ENCODE assay signal across 27 cellular contexts in genomic region chr10:114726820-114727271, GRCh38.
"Had no signal": no experiment of that assay in that cellular context is flagged by ENCODE, and none has a peak within 500 bp of the region (broad histone marks: within the 10 kb centered on the region; RNA-seq: fewer than 3 reads in every experiment).

No MANE protein-coding gene starts in this region.

- H3K4me1 Mint-ChIP-seq: activated CD4-positive, alpha-beta T cell treated with anti-CD3 and anti-CD28 coated beads for 36 hours; activated naive CD8-positive, alpha-beta T cell treated with anti-CD3 and anti-CD28 coated beads, Interleukin-2, amount 50 U/mL, for 24 hours had no signal

- DNase-seq: activated CD4-positive, alpha-beta T cell treated with anti-CD3 and anti-CD28 coated beads for 36 hours; activated CD4-positive, alpha-beta T cell treated with anti-CD3 and anti-CD28 coated beads, Interleukin-2, amount 50 U/mL, for 48 hours; activated CD8-positive, alpha-beta memory T cell treated with anti-CD3 and anti-CD28 coated beads, Interleukin-2, amount 50 U/mL, for 48 hours; activated effector memory CD4-positive, alpha-beta T cell treated with anti-CD3 and anti-CD28 coated beads, Interleukin-2, amount 50 U/mL, for 16 hours; activated naive CD4-positive, alpha-beta T cell treated with anti-CD3 and anti-CD28 coated beads, Interleukin-2, amount 50 U/mL, for 16 hours; activated naive CD8-positive, alpha-beta T cell treated with anti-CD3 and anti-CD28 coated beads, Interleukin-2, amount 50 U/mL, for 24 hours; activated T-cell treated with anti-CD3 and anti-CD28 coated beads, Interleukin-2, amount 50 U/mL, for 72 hours; effector CD8-positive, alpha-beta T cell; foreskin melanocyte; hippocampal formation; kidney glomerular epithelial cell; left ventricle myocardium superior; ovary; psoas muscle; right cardiac atrium; stimulated activated CD4-positive, alpha-beta T cell treated with anti-CD3 and anti-CD28 coated beads, Interleukin-12 subunit alpha, Interleukin-12 subunit beta, amount 100 ng/mL, for 4 hours; stimulated activated CD4-positive, alpha-beta T cell treated with anti-CD3 and anti-CD28 coated beads, Interleukin-4, amount 100 ng/mL, for 4 hours; stimulated activated naive CD8-positive, alpha-beta T cell treated with anti-CD3 and anti-CD28 coated beads, Interleukin-15, Interleukin-2, amounts not matched to agents 100 U/mL and 50 U/mL, for 24 hours; T1000; tibial artery had no signal

- H3K27me3 Mint-ChIP-seq: activated CD4-positive, alpha-beta T cell treated with anti-CD3 and anti-CD28 coated beads for 36 hours; activated naive CD8-positive, alpha-beta T cell treated with anti-CD3 and anti-CD28 coated beads, Interleukin-2, amount 50 U/mL, for 24 hours; dendritic cell treated with granulocyte-macrophage colony-stimulating factor and Interleukin-4, amounts not matched to agents 40 ng/mL and 50 ng/mL, for 4 days; natural killer cell treated with Interleukin-12 subunit alpha and Interleukin-12 subunit beta and Interleukin-15 and Interleukin-18, amount 100 ng/mL, for 72 hours had no signal

- H3K4me3 Mint-ChIP-seq: activated CD4-positive, alpha-beta T cell treated with anti-CD3 and anti-CD28 coated beads for 36 hours; activated naive CD8-positive, alpha-beta T cell treated with anti-CD3 and anti-CD28 coated beads, Interleukin-2, amount 50 U/mL, for 24 hours; activated T-cell treated with anti-CD3 and anti-CD28 coated beads, Interleukin-2, amount 50 U/mL, for 72 hours; dendritic cell treated with granulocyte-macrophage colony-stimulating factor and Interleukin-4, amounts not matched to agents 40 ng/mL and 50 ng/mL, for 4 days; natural killer cell treated with Interleukin-12 subunit alpha and Interleukin-12 subunit beta and Interleukin-15 and Interleukin-18, amount 100 ng/mL, for 72 hours; T-helper 1 cell treated with Interleukin-12 subunit alpha and Interleukin-12 subunit beta and Interleukin-4 antibody, amounts not matched to agents 30 μg/mL and 1 μg/mL, for 36 hours; WTC11 had no signal

- H3K9me3 Mint-ChIP-seq: activated naive CD8-positive, alpha-beta T cell treated with anti-CD3 and anti-CD28 coated beads, Interleukin-2, amount 50 U/mL, for 24 hours; activated T-cell treated with anti-CD3 and anti-CD28 coated beads, Interleukin-2, amount 50 U/mL, for 72 hours; dendritic cell treated with granulocyte-macrophage colony-stimulating factor and Interleukin-4, amounts not matched to agents 40 ng/mL and 50 ng/mL, for 4 days; natural killer cell treated with Interleukin-12 subunit alpha and Interleukin-12 subunit beta and Interleukin-15 and Interleukin-18, amount 100 ng/mL, for 72 hours; T-helper 1 cell treated with Interleukin-12 subunit alpha and Interleukin-12 subunit beta and Interleukin-4 antibody, amounts not matched to agents 30 μg/mL and 1 μg/mL, for 36 hours had no signal

- H3K9me3 ChIP-seq: neutrophil, ovary, psoas muscle, tibial artery had no signal

- H3K4me1 ChIP-seq: psoas muscle, tibial artery had no signal

- H3K27ac ChIP-seq: cardiac muscle cell, neutrophil, ovary, psoas muscle, tibial artery had no signal

- H3K36me3 ChIP-seq: cardiac muscle cell, neutrophil, ovary, tibial artery had no signal

- H3K27ac Mint-ChIP-seq: activated CD4-positive, alpha-beta T cell treated with anti-CD3 and anti-CD28 coated beads for 36 hours; activated naive CD8-positive, alpha-beta T cell treated with anti-CD3 and anti-CD28 coated beads, Interleukin-2, amount 50 U/mL, for 24 hours; activated T-cell treated with anti-CD3 and anti-CD28 coated beads, Interleukin-2, amount 50 U/mL, for 72 hours; dendritic cell treated with granulocyte-macrophage colony-stimulating factor and Interleukin-4, amounts not matched to agents 40 ng/mL and 50 ng/mL, for 4 days; natural killer cell treated with Interleukin-12 subunit alpha and Interleukin-12 subunit beta and Interleukin-15 and Interleukin-18, amount 100 ng/mL, for 72 hours; T-helper 1 cell treated with Interleukin-12 subunit alpha and Interleukin-12 subunit beta and Interleukin-4 antibody, amounts not matched to agents 30 μg/mL and 1 μg/mL, for 36 hours; WTC11 had no signal

- H3K36me3 Mint-ChIP-seq: natural killer cell treated with Interleukin-12 subunit alpha and Interleukin-12 subunit beta and Interleukin-15 and Interleukin-18, amount 100 ng/mL, for 72 hours; WTC11 had no signal

- H3K4me3 ChIP-seq: cardiac muscle cell, ovary, psoas muscle, tibial artery had no signal

- ATAC-seq: activated CD4-positive, alpha-beta T cell treated with anti-CD3 and anti-CD28 coated beads for 36 hours; activated naive CD8-positive, alpha-beta T cell treated with anti-CD3 and anti-CD28 coated beads, Interleukin-2, amount 50 U/mL, for 24 hours; activated T-cell treated with anti-CD3 and anti-CD28 coated beads, Interleukin-2, amount 50 U/mL, for 72 hours; esophagus mucosa; left ventricle myocardium superior; natural killer cell treated with Interleukin-12 subunit alpha and Interleukin-12 subunit beta and Interleukin-15 and Interleukin-18, amount 100 ng/mL, for 72 hours; psoas muscle; right cardiac atrium; stimulated activated naive CD8-positive, alpha-beta T cell treated with anti-CD3 and anti-CD28 coated beads, Interleukin-15, Interleukin-2, amounts not matched to agents 100 U/mL and 50 U/mL, for 24 hours; WTC11 had no signal

- H3K27me3 ChIP-seq: cardiac muscle cell, neutrophil, ovary, tibial artery had no signal
